10 cellular contexts compared by ENCODE assay signal in the genomic region with DNA sequence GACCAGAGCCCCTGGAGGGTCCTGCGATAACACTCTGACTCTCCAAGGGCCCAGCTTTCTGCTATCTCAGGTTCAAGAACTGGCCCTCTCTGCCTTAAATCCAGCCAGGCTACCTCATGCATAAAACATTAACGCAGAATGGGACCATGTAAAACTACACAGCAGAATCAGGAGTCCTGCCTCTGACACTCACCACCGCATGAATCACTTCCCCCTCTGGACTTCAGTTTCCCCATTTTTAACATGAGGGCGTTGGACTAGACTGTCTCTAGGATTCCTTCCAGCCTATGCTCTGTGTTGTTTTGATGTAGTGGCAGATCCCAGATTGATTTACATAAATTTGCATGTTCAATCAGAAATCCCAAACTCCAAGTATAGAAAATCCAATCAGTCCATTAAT. TPM values are rescaled to one million over a fixed set of nuclear protein-coding genes. Genes with fewer than 3 reads are reported as not detected.
DNase-seq lines count a peak whose midpoint lies in the region; ATAC-seq, FAIRE-seq and TF ChIP-seq lines count a peak whose summit lies in the region.
"Had no signal": no experiment of that assay in that cellular context is flagged by ENCODE, and none has a peak within 500 bp of the region (broad histone marks: within the 10 kb centered on the region; RNA-seq: fewer than 3 reads in every experiment).

No MANE protein-coding gene starts in this region.

- peak overlapping the region; percentile 83 for H3K4me3 Mint-ChIP-seq in neural crest cell
- no peak overlapping the region for H3K4me3 Mint-ChIP-seq in stimulated activated effector memory CD8-positive, alpha-beta T cell treated with anti-CD3 and anti-CD28 coated beads, Interleukin-12 subunit alpha, Interleukin-12 subunit beta, amount 100 ng/mL, for 72 hours

- no peaks in the 10 kb centered on the region for H3K27me3 Mint-ChIP-seq in neural crest cell (ENCODE audit: low read depth)
- H3K27me3 Mint-ChIP-seq: IgD-negative memory B cell had no signal

- no peak overlapping the region for H3K27ac Mint-ChIP-seq in neural crest cell (ENCODE audit: unreplicated experiment)
- no peak overlapping the region for H3K27ac Mint-ChIP-seq in stimulated activated effector memory CD8-positive, alpha-beta T cell treated with anti-CD3 and anti-CD28 coated beads, Interleukin-12 subunit alpha, Interleukin-12 subunit beta, amount 100 ng/mL, for 72 hours

- H3K27ac ChIP-seq in BLaER1 treated with 17β-estradiol and CSF1 and Interleukin-3, amounts not matched to agents 10 nM and 100 nM, result peak overlapping the region in 9 of 11 experiments; percentile 46 to 94 (median 74); a peak in 18 of 22 replicates
- no peak overlapping the region for H3K27ac ChIP-seq in effector memory CD4-positive, alpha-beta T cell (ENCODE audit: insufficient read depth, low read length, poor library complexity, severe bottlenecking)

- H3K4me1 ChIP-seq in BLaER1 treated with 17β-estradiol and CSF1 and Interleukin-3, amounts not matched to agents 10 nM and 100 nM, result peaks cover 71 to 89% (median 85%) of the 10 kb centered on the region in 10 experiments
- peaks cover 28% of the 10 kb centered on the region for H3K4me1 ChIP-seq in effector memory CD4-positive, alpha-beta T cell (ENCODE audit: control insufficient read depth, insufficient read depth, low read length, poor library complexity, severe bottlenecking)

- peaks cover 0 to 25% (median 13%) of the 10 kb centered on the region in 11 experiments; a peak in 15 of 22 replicates for H3K36me3 ChIP-seq in BLaER1 treated with 17β-estradiol and CSF1 and Interleukin-3, amounts not matched to agents 10 nM and 100 nM
- H3K36me3 ChIP-seq in effector memory CD4-positive, alpha-beta T cell (ENCODE audit: control insufficient read depth, insufficient read depth, low read length), result no peaks in the 10 kb centered on the region

- FAIRE-seq in urothelium cell line (lab: Jason Lieb, UNC), result no peak
- FAIRE-seq: colon had no signal

- peak overlapping the region in 6 of 10 experiments; percentile 11 to 77 (median 50); a peak in 9 of 20 replicates for H3K4me3 ChIP-seq in BLaER1 treated with 17β-estradiol and CSF1 and Interleukin-3, amounts not matched to agents 10 nM and 100 nM
- H3K4me3 ChIP-seq in epithelial cell of esophagus (ENCODE audit: low read length), result no peak overlapping the region
- no peak overlapping the region for H3K4me3 ChIP-seq in effector memory CD4-positive, alpha-beta T cell (ENCODE audit: insufficient read depth, low read depth, low read length, poor library complexity, severe bottlenecking)

- peak overlapping the region; percentile 53 to 100 (median 96) for H3K4me2 ChIP-seq in BLaER1 treated with 17β-estradiol and CSF1 and Interleukin-3, amounts not matched to agents 10 nM and 100 nM

- H4K20me1 ChIP-seq in BLaER1 treated with 17β-estradiol and CSF1 and Interleukin-3, amounts not matched to agents 10 nM and 100 nM, result peaks cover 3 to 73% (median 49%) of the 10 kb centered on the region in 11 experiments; a peak in 21 of 22 replicates

- H3K27me3 ChIP-seq in BLaER1 treated with 17β-estradiol and CSF1 and Interleukin-3, amounts not matched to agents 10 nM and 100 nM, result no peaks in the 10 kb centered on the region
- no peaks in the 10 kb centered on the region for H3K27me3 ChIP-seq in effector memory CD4-positive, alpha-beta T cell (replicated peaks; ENCODE audit: control insufficient read depth, insufficient read depth, low read length, poor library complexity, severe bottlenecking)

- peak; percentile 71 for DNase-seq in SIG-M5 (lab: John Stamatoyannopoulos, UW)
- DNase-seq in epithelial cell of esophagus (ENCODE audit: low read depth), result peak; percentile 22
- no peak for DNase-seq in neural crest cell (ENCODE audit: low read depth, low spot score)
- no peak for DNase-seq in stimulated activated effector memory CD8-positive, alpha-beta T cell treated with anti-CD3 and anti-CD28 coated beads, Interleukin-12 subunit alpha, Interleukin-12 subunit beta, amount 100 ng/mL, for 72 hours (ENCODE audit: low spot score in 2 of 2)
- DNase-seq in urothelium cell line (ENCODE audit: low spot score), result no peak
- DNase-seq in effector memory CD4-positive, alpha-beta T cell, result no peak

- TF ChIP-seq CTCF in epithelial cell of esophagus (IDR thresholded peaks at IDR 0.05; ENCODE audit: insufficient read depth, low read depth, low read length, missing control alignments), result no peak
- no peak for TF ChIP-seq CTCF in neural crest cell (conservative IDR thresholded peaks at IDR 0.05)

- H3K9ac ChIP-seq in BLaER1 treated with 17β-estradiol and CSF1 and Interleukin-3, amounts not matched to agents 10 nM and 100 nM, result peak overlapping the region in 8 of 11 experiments; percentile 12 to 83 (median 66); a peak in 13 of 22 replicates

- no peaks in the 10 kb centered on the region for H3K9me3 ChIP-seq in BLaER1 treated with 17β-estradiol and CSF1 and Interleukin-3, amounts not matched to agents 10 nM and 100 nM (replicated peaks in 1 of 11)
- H3K9me3 ChIP-seq in effector memory CD4-positive, alpha-beta T cell (ENCODE audit: control insufficient read depth, low read length), result no peaks in the 10 kb centered on the region

- peaks cover 54% of the 10 kb centered on the region for H3K4me1 Mint-ChIP-seq in neural crest cell
- peaks cover 45% of the 10 kb centered on the region for H3K4me1 Mint-ChIP-seq in stimulated activated effector memory CD8-positive, alpha-beta T cell treated with anti-CD3 and anti-CD28 coated beads, Interleukin-12 subunit alpha, Interleukin-12 subunit beta, amount 100 ng/mL, for 72 hours

- no peak for ATAC-seq in stimulated activated effector memory CD8-positive, alpha-beta T cell treated with anti-CD3 and anti-CD28 coated beads, Interleukin-12 subunit alpha, Interleukin-12 subunit beta, amount 100 ng/mL, for 72 hours
- ATAC-seq in HG03280 (IDR thresholded peaks at IDR 0.05; ENCODE audit: unreplicated experiment), result no peak

- no peaks in the 10 kb centered on the region for H3K36me3 Mint-ChIP-seq in neural crest cell (ENCODE audit: low read depth)
- peaks cover 6% of the 10 kb centered on the region for H3K36me3 Mint-ChIP-seq in stimulated activated effector memory CD8-positive, alpha-beta T cell treated with anti-CD3 and anti-CD28 coated beads, Interleukin-12 subunit alpha, Interleukin-12 subunit beta, amount 100 ng/mL, for 72 hours

- no peaks in the 10 kb centered on the region for H3K9me3 Mint-ChIP-seq in neural crest cell
- no peaks in the 10 kb centered on the region for H3K9me3 Mint-ChIP-seq in stimulated activated effector memory CD8-positive, alpha-beta T cell treated with anti-CD3 and anti-CD28 coated beads, Interleukin-12 subunit alpha, Interleukin-12 subunit beta, amount 100 ng/mL, for 72 hours
- H3K9me3 Mint-ChIP-seq: IgD-negative memory B cell had no signal

RNA-seq across cellular contexts. Expression of a gene that starts 3.3 kb away (rescaled TPM):
- 40.8 and 45.0 TPM in 2 replicates for total RNA-seq in neural crest cell

RNA-seq across cellular contexts. Expression of a gene that starts 18.0 kb away (rescaled TPM):
- 7.9 and 9.6 TPM in 2 replicates for total RNA-seq in neural crest cell

Comparison
In these comparisons a context has a peak if more than half of its experiments do, and no peak if none do; other contexts are left out.
1. H3K4me3 ChIP-seq: peak in BLaER1 treated with 17β-estradiol and CSF1 and Interleukin-3, amounts not matched to agents 10 nM and 100 nM (6 of 10); none in epithelial cell of esophagus (single experiment) and effector memory CD4-positive, alpha-beta T cell (single experiment).
2. DNase-seq: peak in SIG-M5 (single experiment) and epithelial cell of esophagus (single experiment); none in neural crest cell (single experiment), stimulated activated effector memory CD8-positive, alpha-beta T cell treated with anti-CD3 and anti-CD28 coated beads, Interleukin-12 subunit alpha, Interleukin-12 subunit beta, amount 100 ng/mL, for 72 hours (0 of 2), urothelium cell line (single experiment) and effector memory CD4-positive, alpha-beta T cell (0 of 3).